ENCODE assay signal across 20 cellular contexts in genomic region chr22:28360846-28361424, GRCh38.
DNase-seq lines count a peak whose midpoint lies in the region; ATAC-seq and TF ChIP-seq lines count a peak whose summit lies in the region.
"Had no signal": no experiment of that assay in that cellular context is flagged by ENCODE, and none has a peak within 500 bp of the region (broad histone marks: within the 10 kb centered on the region; RNA-seq: fewer than 3 reads in every experiment).

No MANE protein-coding gene starts in this region.

- no peak overlapping the region for H3K4me3 Mint-ChIP-seq in activated CD8-positive, alpha-beta memory T cell treated with anti-CD3 and anti-CD28 coated beads, Interleukin-2, amount 10 ng/mL, durations not matched to agents 7 days and 5 days
- peak overlapping the region; percentile 1 for H3K4me3 Mint-ChIP-seq in natural killer cell treated with Interleukin-12 subunit alpha and Interleukin-12 subunit beta and Interleukin-15 and Interleukin-18, amount 100 ng/mL, for 72 hours
- H3K4me3 Mint-ChIP-seq in natural killer cell: no peak overlapping the region
- no peak overlapping the region for H3K4me3 Mint-ChIP-seq in activated T-helper 17 cell treated with anti-CD3 and anti-CD28 coated beads, Interleukin-2, amount 50 U/mL, for 72 hours
- H3K4me3 Mint-ChIP-seq: CD4-positive, alpha-beta T cell had no signal

- peaks cover 15% of the 10 kb centered on the region for H3K36me3 Mint-ChIP-seq in activated CD8-positive, alpha-beta memory T cell treated with anti-CD3 and anti-CD28 coated beads, Interleukin-2, amount 10 ng/mL, durations not matched to agents 7 days and 5 days
- H3K36me3 Mint-ChIP-seq in natural killer cell treated with Interleukin-12 subunit alpha and Interleukin-12 subunit beta and Interleukin-15 and Interleukin-18, amount 100 ng/mL, for 72 hours: peaks cover 9% of the 10 kb centered on the region
- H3K36me3 Mint-ChIP-seq in natural killer cell: no peaks in the 10 kb centered on the region
- H3K36me3 Mint-ChIP-seq in activated T-helper 17 cell treated with anti-CD3 and anti-CD28 coated beads, Interleukin-2, amount 50 U/mL, for 72 hours (ENCODE audit: low read depth): no peaks in the 10 kb centered on the region

- H3K9me3 Mint-ChIP-seq in activated CD8-positive, alpha-beta memory T cell treated with anti-CD3 and anti-CD28 coated beads, Interleukin-2, amount 10 ng/mL, durations not matched to agents 7 days and 5 days (ENCODE audit: low read depth): peaks cover 6% of the 10 kb centered on the region
- peaks cover 7% of the 10 kb centered on the region for H3K9me3 Mint-ChIP-seq in natural killer cell treated with Interleukin-12 subunit alpha and Interleukin-12 subunit beta and Interleukin-15 and Interleukin-18, amount 100 ng/mL, for 72 hours
- H3K9me3 Mint-ChIP-seq in natural killer cell: no peaks in the 10 kb centered on the region
- H3K9me3 Mint-ChIP-seq in activated T-helper 17 cell treated with anti-CD3 and anti-CD28 coated beads, Interleukin-2, amount 50 U/mL, for 72 hours: peaks cover 5% of the 10 kb centered on the region

- no peaks in the 10 kb centered on the region for H3K27me3 Mint-ChIP-seq in activated CD8-positive, alpha-beta memory T cell treated with anti-CD3 and anti-CD28 coated beads, Interleukin-2, amount 10 ng/mL, durations not matched to agents 7 days and 5 days
- peaks cover 6 to 16% of the 10 kb centered on the region in 2 donors for H3K27me3 Mint-ChIP-seq in natural killer cell treated with Interleukin-12 subunit alpha and Interleukin-12 subunit beta and Interleukin-15 and Interleukin-18, amount 100 ng/mL, for 72 hours
- peaks cover 0 to under 1% of the 10 kb centered on the region in 2 donors for H3K27me3 Mint-ChIP-seq in natural killer cell (ENCODE audit: low read depth in 2 of 2)
- peaks cover 10% of the 10 kb centered on the region for H3K27me3 Mint-ChIP-seq in activated T-helper 17 cell treated with anti-CD3 and anti-CD28 coated beads, Interleukin-2, amount 50 U/mL, for 72 hours
- H3K27me3 Mint-ChIP-seq: CD4-positive, alpha-beta T cell had no signal

- no peak for DNase-seq in activated CD8-positive, alpha-beta memory T cell treated with anti-CD3 and anti-CD28 coated beads, Interleukin-2, amount 10 ng/mL, durations not matched to agents 7 days and 5 days
- DNase-seq in activated CD8-positive, alpha-beta memory T cell treated with anti-CD3 and anti-CD28 coated beads, Interleukin-2, amount 50 U/mL, for 48 hours: no peak
- no peak for DNase-seq in natural killer cell treated with Interleukin-12 subunit alpha and Interleukin-12 subunit beta and Interleukin-15 and Interleukin-18, amount 100 ng/mL, for 72 hours (ENCODE audit: low spot score)
- no peak for DNase-seq in natural killer cell
- no peak for DNase-seq in GM03348 (ENCODE audit: low spot score)
- DNase-seq in cardiac septum (ENCODE audit: low spot score): no peak
- DNase-seq: CD4-positive, alpha-beta T cell; DMS53; GM23248; H7; Karpas-422; NCI-H1092; NCI-H1417 treated with DMSO at 0.1 percent for 48 hours; NCI-H1694 treated with DMSO at 0.1 percent for 48 hours; NCI-H2081; NCI-H2227 treated with DMSO at 0.1 percent for 48 hours; NCI-H526 treated with DMSO at 0.1 percent for 48 hours; SHP77 had no signal

- H3K4me1 Mint-ChIP-seq in activated CD8-positive, alpha-beta memory T cell treated with anti-CD3 and anti-CD28 coated beads, Interleukin-2, amount 10 ng/mL, durations not matched to agents 7 days and 5 days: peaks cover 7% of the 10 kb centered on the region
- peaks cover 0 to 8% of the 10 kb centered on the region in 2 donors for H3K4me1 Mint-ChIP-seq in natural killer cell treated with Interleukin-12 subunit alpha and Interleukin-12 subunit beta and Interleukin-15 and Interleukin-18, amount 100 ng/mL, for 72 hours (ENCODE audit: low read depth in 2 of 2)
- H3K4me1 Mint-ChIP-seq in natural killer cell: no peaks in the 10 kb centered on the region
- H3K4me1 Mint-ChIP-seq in activated T-helper 17 cell treated with anti-CD3 and anti-CD28 coated beads, Interleukin-2, amount 50 U/mL, for 72 hours: no peaks in the 10 kb centered on the region

- CTCF ChIA-PET in activated CD8-positive, alpha-beta memory T cell treated with anti-CD3 and anti-CD28 coated beads, Interleukin-2, amount 10 ng/mL, durations not matched to agents 7 days and 5 days (lab: Charles Lee): no interaction called here

- ATAC-seq in activated CD8-positive, alpha-beta memory T cell treated with anti-CD3 and anti-CD28 coated beads, Interleukin-2, amount 10 ng/mL, durations not matched to agents 7 days and 5 days: peak; percentile 27
- ATAC-seq in natural killer cell treated with Interleukin-12 subunit alpha and Interleukin-12 subunit beta and Interleukin-15 and Interleukin-18, amount 100 ng/mL, for 72 hours: peak in 1 of 2 donors; percentile 62
- ATAC-seq in natural killer cell: no peak
- ATAC-seq in activated T-helper 17 cell treated with anti-CD3 and anti-CD28 coated beads, Interleukin-2, amount 50 U/mL, for 72 hours (replicated peaks): peak; percentile 52
- ATAC-seq: Panc1 had no signal

- intact Hi-C loops in natural killer cell (cut with micrococcal nuclease): no loop called here
- intact Hi-C loops in cardiac septum (cut with DNase I): no loop called here

- TF ChIP-seq CTCF in natural killer cell (IDR thresholded peaks at IDR 0.05): no peak

- peak overlapping the region; percentile 67 for H3K27ac Mint-ChIP-seq in activated CD8-positive, alpha-beta memory T cell treated with anti-CD3 and anti-CD28 coated beads, Interleukin-2, amount 10 ng/mL, durations not matched to agents 7 days and 5 days
- H3K27ac Mint-ChIP-seq in natural killer cell treated with Interleukin-12 subunit alpha and Interleukin-12 subunit beta and Interleukin-15 and Interleukin-18, amount 100 ng/mL, for 72 hours: peak overlapping the region in 1 of 2 donors; percentile 6
- no peak overlapping the region for H3K27ac Mint-ChIP-seq in natural killer cell
- no peak overlapping the region for H3K27ac Mint-ChIP-seq in activated T-helper 17 cell treated with anti-CD3 and anti-CD28 coated beads, Interleukin-2, amount 50 U/mL, for 72 hours
- H3K27ac Mint-ChIP-seq: CD4-positive, alpha-beta T cell had no signal

Comparison
In these comparisons a context has a peak if more than half of its experiments do, and no peak if none do; other contexts are left out.
1. ATAC-seq: peak in activated CD8-positive, alpha-beta memory T cell treated with anti-CD3 and anti-CD28 coated beads, Interleukin-2, amount 10 ng/mL, durations not matched to agents 7 days and 5 days (single experiment) and activated T-helper 17 cell treated with anti-CD3 and anti-CD28 coated beads, Interleukin-2, amount 50 U/mL, for 72 hours (single experiment); none in natural killer cell (0 of 3).